1 cellular context compared by ENCODE assay signal in the genomic region with DNA sequence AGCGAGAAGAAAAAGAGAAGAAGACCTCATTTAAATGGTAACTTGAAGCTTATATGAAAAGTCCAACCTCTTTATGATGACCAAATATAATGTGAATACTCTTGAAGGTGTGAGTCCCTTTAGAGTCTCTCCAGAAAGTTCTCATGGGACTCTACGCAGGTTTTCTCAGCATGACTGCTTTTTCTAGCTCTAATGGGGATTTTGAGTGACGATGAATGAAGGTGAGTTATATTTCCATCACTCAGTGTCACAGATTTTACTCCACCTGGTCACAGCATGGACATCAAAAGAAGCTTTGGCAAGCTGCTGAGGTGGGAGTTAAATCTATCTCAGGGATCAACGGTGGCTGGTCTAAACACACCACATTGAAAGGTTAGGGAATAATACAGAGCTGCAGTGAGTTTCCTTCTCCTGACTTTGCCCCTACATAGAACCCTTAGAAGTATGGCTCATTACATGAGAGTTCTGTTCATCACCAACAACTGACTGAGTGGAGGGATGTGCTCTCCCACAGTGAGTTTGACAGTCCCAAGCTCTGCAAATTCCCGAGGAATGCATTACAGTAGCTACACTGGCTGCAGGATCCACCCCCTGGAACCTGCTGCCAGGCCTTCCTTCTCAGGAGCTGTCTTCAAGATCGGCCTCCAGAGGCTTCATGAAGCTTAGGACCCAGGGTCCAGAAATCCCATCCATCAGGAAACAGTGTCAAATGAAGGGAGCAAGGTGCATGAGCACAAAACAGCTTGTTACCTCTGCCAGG.
TF ChIP-seq lines count a peak whose summit lies in the region.

No MANE protein-coding gene starts in this region.

TF ChIP-seq in SK-N-SH treated with all-trans-retinoic acid at 6 μM for 48 hours, 23 proteins besides CTCF, POLR2A, EP300 and RAD21 (continued from another document):
- no peak for TF ChIP-seq POU6F1 (CRISPR knock-in tag; IDR thresholded peaks at IDR 0.05; ENCODE audit: borderline replicate concordance, low read depth)
- TF ChIP-seq OSR1 (CRISPR knock-in tag; IDR thresholded peaks at IDR 0.05): no peak
- TF ChIP-seq ESRRG (CRISPR knock-in tag; IDR thresholded peaks at IDR 0.05): no peak
- TF ChIP-seq, protein P1, sequence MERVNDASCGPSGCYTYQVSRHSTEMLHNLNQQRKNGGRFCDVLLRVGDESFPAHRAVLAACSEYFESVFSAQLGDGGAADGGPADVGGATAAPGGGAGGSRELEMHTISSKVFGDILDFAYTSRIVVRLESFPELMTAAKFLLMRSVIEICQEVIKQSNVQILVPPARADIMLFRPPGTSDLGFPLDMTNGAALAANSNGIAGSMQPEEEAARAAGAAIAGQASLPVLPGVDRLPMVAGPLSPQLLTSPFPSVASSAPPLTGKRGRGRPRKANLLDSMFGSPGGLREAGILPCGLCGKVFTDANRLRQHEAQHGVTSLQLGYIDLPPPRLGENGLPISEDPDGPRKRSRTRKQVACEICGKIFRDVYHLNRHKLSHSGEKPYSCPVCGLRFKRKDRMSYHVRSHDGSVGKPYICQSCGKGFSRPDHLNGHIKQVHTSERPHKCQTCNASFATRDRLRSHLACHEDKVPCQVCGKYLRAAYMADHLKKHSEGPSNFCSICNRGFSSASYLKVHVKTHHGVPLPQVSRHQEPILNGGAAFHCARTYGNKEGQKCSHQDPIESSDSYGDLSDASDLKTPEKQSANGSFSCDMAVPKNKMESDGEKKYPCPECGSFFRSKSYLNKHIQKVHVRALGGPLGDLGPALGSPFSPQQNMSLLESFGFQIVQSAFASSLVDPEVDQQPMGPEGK (CRISPR knock-in tag; IDR thresholded peaks at IDR 0.05; ENCODE audit: borderline replicate concordance): no peak
- TF ChIP-seq TOX (CRISPR knock-in tag; IDR thresholded peaks at IDR 0.05; ENCODE audit: borderline replicate concordance): no peak
- TF ChIP-seq PPARA (CRISPR knock-in tag; IDR thresholded peaks at IDR 0.05; ENCODE audit: borderline replicate concordance): no peak
- TF ChIP-seq, protein P2, sequence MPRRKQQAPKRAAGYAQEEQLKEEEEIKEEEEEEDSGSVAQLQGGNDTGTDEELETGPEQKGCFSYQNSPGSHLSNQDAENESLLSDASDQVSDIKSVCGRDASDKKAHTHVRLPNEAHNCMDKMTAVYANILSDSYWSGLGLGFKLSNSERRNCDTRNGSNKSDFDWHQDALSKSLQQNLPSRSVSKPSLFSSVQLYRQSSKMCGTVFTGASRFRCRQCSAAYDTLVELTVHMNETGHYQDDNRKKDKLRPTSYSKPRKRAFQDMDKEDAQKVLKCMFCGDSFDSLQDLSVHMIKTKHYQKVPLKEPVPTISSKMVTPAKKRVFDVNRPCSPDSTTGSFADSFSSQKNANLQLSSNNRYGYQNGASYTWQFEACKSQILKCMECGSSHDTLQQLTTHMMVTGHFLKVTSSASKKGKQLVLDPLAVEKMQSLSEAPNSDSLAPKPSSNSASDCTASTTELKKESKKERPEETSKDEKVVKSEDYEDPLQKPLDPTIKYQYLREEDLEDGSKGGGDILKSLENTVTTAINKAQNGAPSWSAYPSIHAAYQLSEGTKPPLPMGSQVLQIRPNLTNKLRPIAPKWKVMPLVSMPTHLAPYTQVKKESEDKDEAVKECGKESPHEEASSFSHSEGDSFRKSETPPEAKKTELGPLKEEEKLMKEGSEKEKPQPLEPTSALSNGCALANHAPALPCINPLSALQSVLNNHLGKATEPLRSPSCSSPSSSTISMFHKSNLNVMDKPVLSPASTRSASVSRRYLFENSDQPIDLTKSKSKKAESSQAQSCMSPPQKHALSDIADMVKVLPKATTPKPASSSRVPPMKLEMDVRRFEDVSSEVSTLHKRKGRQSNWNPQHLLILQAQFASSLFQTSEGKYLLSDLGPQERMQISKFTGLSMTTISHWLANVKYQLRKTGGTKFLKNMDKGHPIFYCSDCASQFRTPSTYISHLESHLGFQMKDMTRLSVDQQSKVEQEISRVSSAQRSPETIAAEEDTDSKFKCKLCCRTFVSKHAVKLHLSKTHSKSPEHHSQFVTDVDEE (CRISPR knock-in tag; IDR thresholded peaks at IDR 0.05): no peak
- TF ChIP-seq ZNF565 (CRISPR knock-in tag; conservative IDR thresholded peaks at IDR 0.05; ENCODE audit: low read depth): no peak
- TF ChIP-seq RARB (CRISPR knock-in tag; IDR thresholded peaks at IDR 0.05): no peak
- no peak for TF ChIP-seq ZFP3 (CRISPR knock-in tag; IDR thresholded peaks at IDR 0.05)
- TF ChIP-seq, protein P3, sequence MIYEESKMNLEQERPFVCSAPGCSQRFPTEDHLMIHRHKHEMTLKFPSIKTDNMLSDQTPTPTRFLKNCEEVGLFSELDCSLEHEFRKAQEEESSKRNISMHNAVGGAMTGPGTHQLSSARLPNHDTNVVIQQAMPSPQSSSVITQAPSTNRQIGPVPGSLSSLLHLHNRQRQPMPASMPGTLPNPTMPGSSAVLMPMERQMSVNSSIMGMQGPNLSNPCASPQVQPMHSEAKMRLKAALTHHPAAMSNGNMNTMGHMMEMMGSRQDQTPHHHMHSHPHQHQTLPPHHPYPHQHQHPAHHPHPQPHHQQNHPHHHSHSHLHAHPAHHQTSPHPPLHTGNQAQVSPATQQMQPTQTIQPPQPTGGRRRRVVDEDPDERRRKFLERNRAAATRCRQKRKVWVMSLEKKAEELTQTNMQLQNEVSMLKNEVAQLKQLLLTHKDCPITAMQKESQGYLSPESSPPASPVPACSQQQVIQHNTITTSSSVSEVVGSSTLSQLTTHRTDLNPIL (CRISPR knock-in tag; IDR thresholded peaks at IDR 0.05; ENCODE audit: low read depth): no peak
- no peak for TF ChIP-seq CSDC2 (CRISPR knock-in tag; IDR thresholded peaks at IDR 0.05)
- no peak for TF ChIP-seq ARNTL (CRISPR knock-in tag; IDR thresholded peaks at IDR 0.05; ENCODE audit: borderline replicate concordance, low read depth)
- TF ChIP-seq TCF4 (CRISPR knock-in tag; IDR thresholded peaks at IDR 0.05; ENCODE audit: borderline replicate concordance): no peak
- TF ChIP-seq BACH2 (CRISPR knock-in tag; IDR thresholded peaks at IDR 0.05; ENCODE audit: borderline replicate concordance): no peak
- TF ChIP-seq ZC3H10 (CRISPR knock-in tag; IDR thresholded peaks at IDR 0.05): no peak
